In the genomic region with DNA sequence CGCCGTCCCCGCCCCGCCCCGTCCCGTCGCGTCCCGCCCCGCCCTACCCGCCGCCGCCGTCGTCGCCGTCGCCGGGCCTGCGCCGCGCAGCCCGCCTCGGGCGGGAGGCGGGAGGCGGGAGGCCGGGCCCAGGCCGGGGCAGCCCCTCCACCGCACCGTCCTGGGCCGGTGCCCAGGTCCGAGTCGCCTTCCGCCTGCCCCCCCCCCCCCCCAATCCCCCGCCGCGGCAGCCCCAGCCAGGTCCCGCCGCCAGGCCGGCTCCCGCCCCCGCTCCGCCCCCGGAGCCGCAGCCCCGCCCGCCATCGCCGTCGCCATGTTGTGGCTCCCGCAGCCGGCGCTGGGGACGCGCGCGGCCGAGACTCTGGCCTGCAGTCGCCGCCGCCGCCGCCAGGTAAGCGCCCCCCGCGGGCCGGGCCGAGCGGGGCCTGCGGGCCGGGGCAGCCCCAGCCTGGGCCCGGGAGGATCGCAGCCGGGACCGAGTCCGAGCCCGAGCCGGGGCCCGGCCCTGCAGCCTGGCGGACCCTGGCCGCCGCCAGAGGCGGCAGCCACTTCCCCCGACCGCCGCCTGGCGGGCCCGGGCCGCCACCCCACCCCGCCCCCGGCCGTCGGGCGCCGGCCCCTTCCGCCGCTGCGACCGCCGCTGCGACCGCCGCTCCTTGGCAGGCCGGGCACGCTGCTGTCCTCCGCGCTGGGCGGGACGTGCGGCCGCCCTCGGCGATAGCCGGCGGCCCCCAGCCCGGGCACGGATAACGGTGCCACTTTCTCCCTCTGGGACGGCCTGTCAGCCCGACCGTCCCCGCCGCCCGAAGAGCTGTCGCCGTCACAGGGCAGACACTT, we compare ENCODE assay signal across 1 cellular context.
TF ChIP-seq lines count a peak whose summit lies in the region.

A gene with protein sequence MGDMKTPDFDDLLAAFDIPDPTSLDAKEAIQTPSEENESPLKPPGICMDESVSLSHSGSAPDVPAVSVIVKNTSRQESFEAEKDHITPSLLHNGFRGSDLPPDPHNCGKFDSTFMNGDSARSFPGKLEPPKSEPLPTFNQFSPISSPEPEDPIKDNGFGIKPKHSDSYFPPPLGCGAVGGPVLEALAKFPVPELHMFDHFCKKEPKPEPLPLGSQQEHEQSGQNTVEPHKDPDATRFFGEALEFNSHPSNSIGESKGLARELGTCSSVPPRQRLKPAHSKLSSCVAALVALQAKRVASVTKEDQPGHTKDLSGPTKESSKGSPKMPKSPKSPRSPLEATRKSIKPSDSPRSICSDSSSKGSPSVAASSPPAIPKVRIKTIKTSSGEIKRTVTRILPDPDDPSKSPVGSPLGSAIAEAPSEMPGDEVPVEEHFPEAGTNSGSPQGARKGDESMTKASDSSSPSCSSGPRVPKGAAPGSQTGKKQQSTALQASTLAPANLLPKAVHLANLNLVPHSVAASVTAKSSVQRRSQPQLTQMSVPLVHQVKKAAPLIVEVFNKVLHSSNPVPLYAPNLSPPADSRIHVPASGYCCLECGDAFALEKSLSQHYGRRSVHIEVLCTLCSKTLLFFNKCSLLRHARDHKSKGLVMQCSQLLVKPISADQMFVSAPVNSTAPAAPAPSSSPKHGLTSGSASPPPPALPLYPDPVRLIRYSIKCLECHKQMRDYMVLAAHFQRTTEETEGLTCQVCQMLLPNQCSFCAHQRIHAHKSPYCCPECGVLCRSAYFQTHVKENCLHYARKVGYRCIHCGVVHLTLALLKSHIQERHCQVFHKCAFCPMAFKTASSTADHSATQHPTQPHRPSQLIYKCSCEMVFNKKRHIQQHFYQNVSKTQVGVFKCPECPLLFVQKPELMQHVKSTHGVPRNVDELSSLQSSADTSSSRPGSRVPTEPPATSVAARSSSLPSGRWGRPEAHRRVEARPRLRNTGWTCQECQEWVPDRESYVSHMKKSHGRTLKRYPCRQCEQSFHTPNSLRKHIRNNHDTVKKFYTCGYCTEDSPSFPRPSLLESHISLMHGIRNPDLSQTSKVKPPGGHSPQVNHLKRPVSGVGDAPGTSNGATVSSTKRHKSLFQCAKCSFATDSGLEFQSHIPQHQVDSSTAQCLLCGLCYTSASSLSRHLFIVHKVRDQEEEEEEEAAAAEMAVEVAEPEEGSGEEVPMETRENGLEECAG (N-terminal part only) (plus strand): TSS at position 319 of the 837 bp plus-strand sequence. CDS start 34,084 bp downstream, outside the sequence.

TF ChIP-seq in K562, 482 proteins besides CTCF, POLR2A, EP300 and RAD21 (continues in another document):
- no peak for TF ChIP-seq FUS (optimal IDR thresholded peaks at IDR 0.05; ENCODE audit: low read depth, low read length)
- TF ChIP-seq, protein P1, sequence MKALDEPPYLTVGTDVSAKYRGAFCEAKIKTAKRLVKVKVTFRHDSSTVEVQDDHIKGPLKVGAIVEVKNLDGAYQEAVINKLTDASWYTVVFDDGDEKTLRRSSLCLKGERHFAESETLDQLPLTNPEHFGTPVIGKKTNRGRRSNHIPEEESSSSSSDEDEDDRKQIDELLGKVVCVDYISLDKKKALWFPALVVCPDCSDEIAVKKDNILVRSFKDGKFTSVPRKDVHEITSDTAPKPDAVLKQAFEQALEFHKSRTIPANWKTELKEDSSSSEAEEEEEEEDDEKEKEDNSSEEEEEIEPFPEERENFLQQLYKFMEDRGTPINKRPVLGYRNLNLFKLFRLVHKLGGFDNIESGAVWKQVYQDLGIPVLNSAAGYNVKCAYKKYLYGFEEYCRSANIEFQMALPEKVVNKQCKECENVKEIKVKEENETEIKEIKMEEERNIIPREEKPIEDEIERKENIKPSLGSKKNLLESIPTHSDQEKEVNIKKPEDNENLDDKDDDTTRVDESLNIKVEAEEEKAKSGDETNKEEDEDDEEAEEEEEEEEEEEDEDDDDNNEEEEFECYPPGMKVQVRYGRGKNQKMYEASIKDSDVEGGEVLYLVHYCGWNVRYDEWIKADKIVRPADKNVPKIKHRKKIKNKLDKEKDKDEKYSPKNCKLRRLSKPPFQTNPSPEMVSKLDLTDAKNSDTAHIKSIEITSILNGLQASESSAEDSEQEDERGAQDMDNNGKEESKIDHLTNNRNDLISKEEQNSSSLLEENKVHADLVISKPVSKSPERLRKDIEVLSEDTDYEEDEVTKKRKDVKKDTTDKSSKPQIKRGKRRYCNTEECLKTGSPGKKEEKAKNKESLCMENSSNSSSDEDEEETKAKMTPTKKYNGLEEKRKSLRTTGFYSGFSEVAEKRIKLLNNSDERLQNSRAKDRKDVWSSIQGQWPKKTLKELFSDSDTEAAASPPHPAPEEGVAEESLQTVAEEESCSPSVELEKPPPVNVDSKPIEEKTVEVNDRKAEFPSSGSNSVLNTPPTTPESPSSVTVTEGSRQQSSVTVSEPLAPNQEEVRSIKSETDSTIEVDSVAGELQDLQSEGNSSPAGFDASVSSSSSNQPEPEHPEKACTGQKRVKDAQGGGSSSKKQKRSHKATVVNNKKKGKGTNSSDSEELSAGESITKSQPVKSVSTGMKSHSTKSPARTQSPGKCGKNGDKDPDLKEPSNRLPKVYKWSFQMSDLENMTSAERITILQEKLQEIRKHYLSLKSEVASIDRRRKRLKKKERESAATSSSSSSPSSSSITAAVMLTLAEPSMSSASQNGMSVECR (CRISPR knock-in tag; IDR thresholded peaks at IDR 0.05), result peak; percentile 73; the same call in 1 of the 2 replicates
- TF ChIP-seq, protein P2, sequence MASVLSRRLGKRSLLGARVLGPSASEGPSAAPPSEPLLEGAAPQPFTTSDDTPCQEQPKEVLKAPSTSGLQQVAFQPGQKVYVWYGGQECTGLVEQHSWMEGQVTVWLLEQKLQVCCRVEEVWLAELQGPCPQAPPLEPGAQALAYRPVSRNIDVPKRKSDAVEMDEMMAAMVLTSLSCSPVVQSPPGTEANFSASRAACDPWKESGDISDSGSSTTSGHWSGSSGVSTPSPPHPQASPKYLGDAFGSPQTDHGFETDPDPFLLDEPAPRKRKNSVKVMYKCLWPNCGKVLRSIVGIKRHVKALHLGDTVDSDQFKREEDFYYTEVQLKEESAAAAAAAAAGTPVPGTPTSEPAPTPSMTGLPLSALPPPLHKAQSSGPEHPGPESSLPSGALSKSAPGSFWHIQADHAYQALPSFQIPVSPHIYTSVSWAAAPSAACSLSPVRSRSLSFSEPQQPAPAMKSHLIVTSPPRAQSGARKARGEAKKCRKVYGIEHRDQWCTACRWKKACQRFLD (CRISPR knock-in tag; IDR thresholded peaks at IDR 0.05), result peak; percentile 21; the same call in 1 of the 2 replicates
- TF ChIP-seq FOS (IDR thresholded peaks at IDR 0.05; ENCODE audit: extremely low read depth, insufficient read length), result no peak
- TF ChIP-seq CXXC5 (CRISPR knock-in tag; IDR thresholded peaks at IDR 0.05), result peak; percentile 76
- TF ChIP-seq KDM5B (IDR thresholded peaks at IDR 0.05; ENCODE audit: insufficient replicate concordance, low read depth, low read length), result peak; percentile 23
- TF ChIP-seq, protein P3, sequence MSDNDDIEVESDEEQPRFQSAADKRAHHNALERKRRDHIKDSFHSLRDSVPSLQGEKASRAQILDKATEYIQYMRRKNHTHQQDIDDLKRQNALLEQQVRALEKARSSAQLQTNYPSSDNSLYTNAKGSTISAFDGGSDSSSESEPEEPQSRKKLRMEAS (CRISPR knock-in tag; IDR thresholded peaks at IDR 0.05), result peak; percentile 41; the same call in 1 of the 2 replicates
- TF ChIP-seq PHF8 (IDR thresholded peaks at IDR 0.05; ENCODE audit: borderline replicate concordance, low read length), result peak; percentile 49; the same call in 1 of the 2 replicates
- peak; percentile 64 for TF ChIP-seq SIN3B (IDR thresholded peaks at IDR 0.05; ENCODE audit: low read depth)
- no peak for TF ChIP-seq MECOM (CRISPR knock-in tag; IDR thresholded peaks at IDR 0.05)
- TF ChIP-seq LEF1 (IDR thresholded peaks at IDR 0.05), result no peak
- peak; percentile 95 for TF ChIP-seq SMAD4 (CRISPR knock-in tag; conservative IDR thresholded peaks at IDR 0.05)
- no peak for TF ChIP-seq ZNF140 (CRISPR knock-in tag; IDR thresholded peaks at IDR 0.05)
- TF ChIP-seq ZBTB1 (CRISPR knock-in tag; IDR thresholded peaks at IDR 0.05; ENCODE audit: borderline replicate concordance, low read depth), result peak; percentile 69; the same call in 1 of the 2 replicates
- 0 out of 2 replicates have a peak, but pooled peaks have one; percentile 32 for TF ChIP-seq MTA3 (IDR thresholded peaks at IDR 0.05; ENCODE audit: borderline replicate concordance)
- TF ChIP-seq, protein P4, sequence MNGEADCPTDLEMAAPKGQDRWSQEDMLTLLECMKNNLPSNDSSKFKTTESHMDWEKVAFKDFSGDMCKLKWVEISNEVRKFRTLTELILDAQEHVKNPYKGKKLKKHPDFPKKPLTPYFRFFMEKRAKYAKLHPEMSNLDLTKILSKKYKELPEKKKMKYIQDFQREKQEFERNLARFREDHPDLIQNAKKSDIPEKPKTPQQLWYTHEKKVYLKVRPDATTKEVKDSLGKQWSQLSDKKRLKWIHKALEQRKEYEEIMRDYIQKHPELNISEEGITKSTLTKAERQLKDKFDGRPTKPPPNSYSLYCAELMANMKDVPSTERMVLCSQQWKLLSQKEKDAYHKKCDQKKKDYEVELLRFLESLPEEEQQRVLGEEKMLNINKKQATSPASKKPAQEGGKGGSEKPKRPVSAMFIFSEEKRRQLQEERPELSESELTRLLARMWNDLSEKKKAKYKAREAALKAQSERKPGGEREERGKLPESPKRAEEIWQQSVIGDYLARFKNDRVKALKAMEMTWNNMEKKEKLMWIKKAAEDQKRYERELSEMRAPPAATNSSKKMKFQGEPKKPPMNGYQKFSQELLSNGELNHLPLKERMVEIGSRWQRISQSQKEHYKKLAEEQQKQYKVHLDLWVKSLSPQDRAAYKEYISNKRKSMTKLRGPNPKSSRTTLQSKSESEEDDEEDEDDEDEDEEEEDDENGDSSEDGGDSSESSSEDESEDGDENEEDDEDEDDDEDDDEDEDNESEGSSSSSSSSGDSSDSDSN (IDR thresholded peaks at IDR 0.05; ENCODE audit: borderline replicate concordance in 1 of 2, low read depth in 2 of 2, low read length in 2 of 2), result peak in 1 of 2 experiments; percentile 78; a peak in 1 of 4 replicates
- TF ChIP-seq, protein P5, sequence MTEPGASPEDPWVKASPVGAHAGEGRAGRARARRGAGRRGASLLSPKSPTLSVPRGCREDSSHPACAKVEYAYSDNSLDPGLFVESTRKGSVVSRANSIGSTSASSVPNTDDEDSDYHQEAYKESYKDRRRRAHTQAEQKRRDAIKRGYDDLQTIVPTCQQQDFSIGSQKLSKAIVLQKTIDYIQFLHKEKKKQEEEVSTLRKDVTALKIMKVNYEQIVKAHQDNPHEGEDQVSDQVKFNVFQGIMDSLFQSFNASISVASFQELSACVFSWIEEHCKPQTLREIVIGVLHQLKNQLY (CRISPR knock-in tag; conservative IDR thresholded peaks at IDR 0.05), result no peak
- no peak for TF ChIP-seq BRCA1 (IDR thresholded peaks at IDR 0.05)
- TF ChIP-seq BRCA1 (CRISPR knock-in tag; IDR thresholded peaks at IDR 0.05), result no peak
- peak; percentile 14; the same call in 1 of the 2 replicates for TF ChIP-seq CREM (IDR thresholded peaks at IDR 0.05; ENCODE audit: low read depth)
- TF ChIP-seq HDAC1 (IDR thresholded peaks at IDR 0.05), result peak in 1 of 2 experiments; percentile 27; a peak in 1 of 4 replicates
- no peak for TF ChIP-seq SRSF9 (IDR thresholded peaks at IDR 0.05; ENCODE audit: borderline replicate concordance, low read depth, low read length)
- TF ChIP-seq, protein P6, sequence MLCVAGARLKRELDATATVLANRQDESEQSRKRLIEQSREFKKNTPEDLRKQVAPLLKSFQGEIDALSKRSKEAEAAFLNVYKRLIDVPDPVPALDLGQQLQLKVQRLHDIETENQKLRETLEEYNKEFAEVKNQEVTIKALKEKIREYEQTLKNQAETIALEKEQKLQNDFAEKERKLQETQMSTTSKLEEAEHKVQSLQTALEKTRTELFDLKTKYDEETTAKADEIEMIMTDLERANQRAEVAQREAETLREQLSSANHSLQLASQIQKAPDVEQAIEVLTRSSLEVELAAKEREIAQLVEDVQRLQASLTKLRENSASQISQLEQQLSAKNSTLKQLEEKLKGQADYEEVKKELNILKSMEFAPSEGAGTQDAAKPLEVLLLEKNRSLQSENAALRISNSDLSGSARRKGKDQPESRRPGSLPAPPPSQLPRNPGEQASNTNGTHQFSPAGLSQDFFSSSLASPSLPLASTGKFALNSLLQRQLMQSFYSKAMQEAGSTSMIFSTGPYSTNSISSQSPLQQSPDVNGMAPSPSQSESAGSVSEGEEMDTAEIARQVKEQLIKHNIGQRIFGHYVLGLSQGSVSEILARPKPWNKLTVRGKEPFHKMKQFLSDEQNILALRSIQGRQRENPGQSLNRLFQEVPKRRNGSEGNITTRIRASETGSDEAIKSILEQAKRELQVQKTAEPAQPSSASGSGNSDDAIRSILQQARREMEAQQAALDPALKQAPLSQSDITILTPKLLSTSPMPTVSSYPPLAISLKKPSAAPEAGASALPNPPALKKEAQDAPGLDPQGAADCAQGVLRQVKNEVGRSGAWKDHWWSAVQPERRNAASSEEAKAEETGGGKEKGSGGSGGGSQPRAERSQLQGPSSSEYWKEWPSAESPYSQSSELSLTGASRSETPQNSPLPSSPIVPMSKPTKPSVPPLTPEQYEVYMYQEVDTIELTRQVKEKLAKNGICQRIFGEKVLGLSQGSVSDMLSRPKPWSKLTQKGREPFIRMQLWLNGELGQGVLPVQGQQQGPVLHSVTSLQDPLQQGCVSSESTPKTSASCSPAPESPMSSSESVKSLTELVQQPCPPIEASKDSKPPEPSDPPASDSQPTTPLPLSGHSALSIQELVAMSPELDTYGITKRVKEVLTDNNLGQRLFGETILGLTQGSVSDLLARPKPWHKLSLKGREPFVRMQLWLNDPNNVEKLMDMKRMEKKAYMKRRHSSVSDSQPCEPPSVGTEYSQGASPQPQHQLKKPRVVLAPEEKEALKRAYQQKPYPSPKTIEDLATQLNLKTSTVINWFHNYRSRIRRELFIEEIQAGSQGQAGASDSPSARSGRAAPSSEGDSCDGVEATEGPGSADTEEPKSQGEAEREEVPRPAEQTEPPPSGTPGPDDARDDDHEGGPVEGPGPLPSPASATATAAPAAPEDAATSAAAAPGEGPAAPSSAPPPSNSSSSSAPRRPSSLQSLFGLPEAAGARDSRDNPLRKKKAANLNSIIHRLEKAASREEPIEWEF (CRISPR knock-in tag; IDR thresholded peaks at IDR 0.05), result no peak
- TF ChIP-seq RBBP5 (IDR thresholded peaks at IDR 0.05; ENCODE audit: borderline replicate concordance, insufficient read depth, low read length, poor library complexity, severe bottlenecking), result peak; percentile 32
- TF ChIP-seq RBFOX2 (IDR thresholded peaks at IDR 0.05; ENCODE audit: low read depth, low read length), result peak; percentile 67
- TF ChIP-seq, protein P7, sequence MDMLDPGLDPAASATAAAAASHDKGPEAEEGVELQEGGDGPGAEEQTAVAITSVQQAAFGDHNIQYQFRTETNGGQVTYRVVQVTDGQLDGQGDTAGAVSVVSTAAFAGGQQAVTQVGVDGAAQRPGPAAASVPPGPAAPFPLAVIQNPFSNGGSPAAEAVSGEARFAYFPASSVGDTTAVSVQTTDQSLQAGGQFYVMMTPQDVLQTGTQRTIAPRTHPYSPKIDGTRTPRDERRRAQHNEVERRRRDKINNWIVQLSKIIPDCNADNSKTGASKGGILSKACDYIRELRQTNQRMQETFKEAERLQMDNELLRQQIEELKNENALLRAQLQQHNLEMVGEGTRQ (CRISPR knock-in tag; IDR thresholded peaks at IDR 0.05), result no peak
- no peak for TF ChIP-seq EWSR1 (IDR thresholded peaks at IDR 0.05; ENCODE audit: borderline replicate concordance, low read depth, partially characterized antibody)
- TF ChIP-seq CHD1 (IDR thresholded peaks at IDR 0.05; ENCODE audit: low read length), result peak; percentile 70
- TF ChIP-seq DMBX1 (CRISPR knock-in tag; IDR thresholded peaks at IDR 0.05; ENCODE audit: borderline replicate concordance), result 0 out of 2 replicates have a peak, but pooled peaks have one; percentile 49
- peak; percentile 61 for TF ChIP-seq CCNT2 (IDR thresholded peaks at IDR 0.05; ENCODE audit: borderline replicate concordance, extremely low read depth, insufficient read length, low read depth, low read length)
- TF ChIP-seq RB1 (IDR thresholded peaks at IDR 0.05; ENCODE audit: low read depth), result peak; percentile 84
- TF ChIP-seq NCOA4 (IDR thresholded peaks at IDR 0.05; ENCODE audit: partially characterized antibody), result no peak
- TF ChIP-seq YY1 (IDR thresholded peaks at IDR 0.05; ENCODE audit: borderline replicate concordance in 1 of 3, control insufficient read depth in 1 of 3, extremely low read depth in 1 of 3, insufficient read depth in 3 of 3, insufficient read length in 1 of 3, insufficient replicate concordance in 2 of 3, low read depth in 1 of 3, low read length in 2 of 3), result peak; percentile 30 to 91 (median 89)
